7 cellular contexts compared by ENCODE assay signal in genomic region chr10:98396096-98397053, GRCh38.
"Had no signal": no experiment of that assay in that cellular context is flagged by ENCODE, and none has a peak within 500 bp of the region (broad histone marks: within the 10 kb centered on the region; RNA-seq: fewer than 3 reads in every experiment).

No MANE protein-coding gene starts in this region.

- DNase-seq: H9, HCEC 1CT, HFFc6, IMR-90, KBM-7 had no signal

- H3K4me3 ChIP-seq: GM23338 had no signal

- H3K4me2 ChIP-seq: GM23338 had no signal

- H3K27ac ChIP-seq: HL-60 had no signal
